ENCODE assay signal across 8 cellular contexts in the genomic region with DNA sequence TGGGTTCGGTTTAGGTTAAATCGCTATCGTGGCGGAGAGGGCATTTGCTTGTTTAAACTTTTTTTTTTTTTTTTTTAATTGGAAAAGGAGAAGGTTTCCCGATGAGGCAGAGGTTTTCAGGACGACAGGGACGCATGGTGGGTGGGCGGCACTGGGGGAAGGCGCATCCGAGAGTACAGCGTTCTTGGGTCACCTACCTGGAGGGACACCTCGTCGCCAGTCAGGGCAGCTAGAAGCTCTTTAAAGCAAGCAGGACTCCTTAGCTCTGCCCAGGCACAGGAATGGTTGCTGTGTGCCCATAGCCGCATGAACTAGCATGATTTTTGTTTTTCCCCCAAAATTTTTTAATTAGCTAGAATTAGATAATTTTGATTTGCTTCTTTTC. TPM values are rescaled to one million over a fixed set of nuclear protein-coding genes. Genes with fewer than 3 reads are reported as not detected.
DNase-seq lines count a peak whose midpoint lies in the region; ATAC-seq and TF ChIP-seq lines count a peak whose summit lies in the region.

No MANE protein-coding gene starts in this region.

- H3K27ac Mint-ChIP-seq in activated naive CD4-positive, alpha-beta T cell treated with anti-CD3 and anti-CD28 coated beads, Interleukin-2, amount 50 U/mL, for 24 hours, result peak overlapping the region; percentile 51
- H3K27ac Mint-ChIP-seq in chondrocyte (ENCODE audit: unreplicated experiment), result peak overlapping the region; percentile 96

- H3K4me1 Mint-ChIP-seq in activated naive CD4-positive, alpha-beta T cell treated with anti-CD3 and anti-CD28 coated beads, Interleukin-2, amount 50 U/mL, for 24 hours, result peaks cover 43% of the 10 kb centered on the region
- H3K4me1 Mint-ChIP-seq in chondrocyte (ENCODE audit: low read depth), result peaks cover 60% of the 10 kb centered on the region

- H3K27me3 ChIP-seq in mucosa of stomach (ENCODE audit: control insufficient read depth, insufficient read depth, low read length) (peaks cover 51% of the 10 kb centered on the region), transverse colon (no peaks in the 10 kb centered on the region), Karpas-422 (ENCODE audit: low read length) (no peaks in the 10 kb centered on the region)

- TF ChIP-seq CTCF in chondrocyte (IDR thresholded peaks at IDR 0.05) (no peak), transverse colon (IDR thresholded peaks at IDR 0.05) (no peak)

- no peaks in the 10 kb centered on the region for H4K20me1 ChIP-seq in Karpas-422 (ENCODE audit: insufficient read depth, low read depth, low read length)

- no peaks in the 10 kb centered on the region for H3K79me2 ChIP-seq in Karpas-422 (ENCODE audit: low read length)

- no peak for TF ChIP-seq POLR2A in transverse colon (IDR thresholded peaks at IDR 0.05)

- 17 to 43% methylated on average over 1 to 14 of the region's 14 CpGs for WGBS in transverse colon (ENCODE audit: low coverage in 1 of 2), 2 donors

- H3K27ac ChIP-seq in transverse colon (peak overlapping the region; percentile 90 to 92 (median 91)), Karpas-422 (ENCODE audit: low read length) (no peak overlapping the region)

- no peaks in the 10 kb centered on the region for H3K9me2 ChIP-seq in Karpas-422 (replicated peaks; ENCODE audit: insufficient read depth, low read length)

- peak overlapping the region; percentile 84 for H3K4me3 Mint-ChIP-seq in activated naive CD4-positive, alpha-beta T cell treated with anti-CD3 and anti-CD28 coated beads, Interleukin-2, amount 50 U/mL, for 24 hours
- peak overlapping the region; percentile 81 for H3K4me3 Mint-ChIP-seq in chondrocyte (ENCODE audit: unreplicated experiment)

- peaks cover 31% of the 10 kb centered on the region for H3K4me1 ChIP-seq in mucosa of stomach (ENCODE audit: control insufficient read depth, insufficient read depth, low read length)
- H3K4me1 ChIP-seq in transverse colon, result peaks cover 42 to 74% (median 59%) of the 10 kb centered on the region in 4 donors
- no peaks in the 10 kb centered on the region for H3K4me1 ChIP-seq in Karpas-422 (ENCODE audit: low read length)

- in situ Hi-C loops in transverse colon (cut with MboI; ENCODE audit: low pct_ligation_motif_present in 1 of 4, low pct_unique_long_range_greater_than_20kb in 1 of 4, low sequenced_read_pairs in 3 of 4), result loop anchor here in 3 of 4 donors (25.0 kb wide), 2 partner anchors 318 to 418 kb away; no protein-coding TSS in a partner anchor

- H3K9me3 Mint-ChIP-seq in activated naive CD4-positive, alpha-beta T cell treated with anti-CD3 and anti-CD28 coated beads, Interleukin-2, amount 50 U/mL, for 24 hours, result no peaks in the 10 kb centered on the region
- no peaks in the 10 kb centered on the region for H3K9me3 Mint-ChIP-seq in chondrocyte (ENCODE audit: low read depth)

- H3K36me3 Mint-ChIP-seq in activated naive CD4-positive, alpha-beta T cell treated with anti-CD3 and anti-CD28 coated beads, Interleukin-2, amount 50 U/mL, for 24 hours, result no peaks in the 10 kb centered on the region
- H3K36me3 Mint-ChIP-seq in chondrocyte (ENCODE audit: low read depth), result no peaks in the 10 kb centered on the region

- H3K4me2 ChIP-seq in Karpas-422 (ENCODE audit: low read depth, low read length, poor library complexity, severe bottlenecking), result no peak overlapping the region

- ATAC-seq in GM21423 (IDR thresholded peaks at IDR 0.05; ENCODE audit: unreplicated experiment), result no peak

- peaks cover 5% of the 10 kb centered on the region for H3K27me3 Mint-ChIP-seq in activated naive CD4-positive, alpha-beta T cell treated with anti-CD3 and anti-CD28 coated beads, Interleukin-2, amount 50 U/mL, for 24 hours
- no peaks in the 10 kb centered on the region for H3K27me3 Mint-ChIP-seq in chondrocyte (ENCODE audit: low read depth)

- intact Hi-C loops in transverse colon (cut with DNase I; ENCODE audit: low total_unique reads), result loop anchor here (5.0 kb wide), 1 partner anchor 413 kb away; no protein-coding TSS in a partner anchor

- H3K4me3 ChIP-seq in mucosa of stomach (ENCODE audit: low read length) (no peak overlapping the region), transverse colon (peak overlapping the region; percentile 48 to 83 (median 76)), Karpas-422 (ENCODE audit: low read length) (no peak overlapping the region)

- H2AFZ ChIP-seq in Karpas-422 (ENCODE audit: low read length), result no peak overlapping the region

- DNase-seq in activated naive CD4-positive, alpha-beta T cell treated with anti-CD3 and anti-CD28 coated beads, Interleukin-2, amount 50 U/mL, for 16 hours, result no peak
- DNase-seq in chondrocyte (ENCODE audit: low spot score) (no peak), transverse colon (no peak), AG08396 (ENCODE audit: low spot score) (no peak), Karpas-422 (no peak)

- no peaks in the 10 kb centered on the region for H3K9me3 ChIP-seq in mucosa of stomach (ENCODE audit: control insufficient read depth, low read length)
- no peaks in the 10 kb centered on the region for H3K9me3 ChIP-seq in transverse colon
- no peaks in the 10 kb centered on the region for H3K9me3 ChIP-seq in Karpas-422 (ENCODE audit: low read length)

- TF ChIP-seq EP300 in transverse colon (IDR thresholded peaks at IDR 0.05; ENCODE audit: low read depth), result no peak

- H3K9ac ChIP-seq in mucosa of stomach (ENCODE audit: low read length) (peak overlapping the region; percentile 53), Karpas-422 (ENCODE audit: low read length) (no peak overlapping the region)

- no peaks in the 10 kb centered on the region for H3K36me3 ChIP-seq in mucosa of stomach (ENCODE audit: control insufficient read depth, insufficient read depth, low read length)
- H3K36me3 ChIP-seq in transverse colon, result no peaks in the 10 kb centered on the region
- no peaks in the 10 kb centered on the region for H3K36me3 ChIP-seq in Karpas-422 (ENCODE audit: insufficient read depth, low read length)

RNA-seq across cellular contexts. Expression of a gene that starts 0.4 kb away (rescaled TPM):
- total RNA-seq in chondrocyte, result 78.2 to 229 TPM (median 80.5 TPM) in 3 replicates
- 100 to 1,000 TPM in 1 of 4 donors, 10 to 100 TPM in 3; 34.8 to 277 (median 60.6) TPM for total RNA-seq in transverse colon
- total RNA-seq in Karpas-422 (2014; rRNA removed; shearing (Covaris generic); ENCODE audit: low replicate concordance), result 204 and 269 TPM in 2 replicates

Comparison
In these comparisons a context has a peak if more than half of its experiments do, and no peak if none do; other contexts are left out.
1. H3K4me3 ChIP-seq: peak in transverse colon (4 of 4); none in mucosa of stomach (single experiment) and Karpas-422 (single experiment).